9 cellular contexts compared by ENCODE assay signal in genomic region chr1:2301607-2302291, GRCh38.
DNase-seq lines count a peak whose midpoint lies in the region; ATAC-seq and TF ChIP-seq lines count a peak whose summit lies in the region.
"Had no signal": no experiment of that assay in that cellular context is flagged by ENCODE, and none has a peak within 500 bp of the region (broad histone marks: within the 10 kb centered on the region; RNA-seq: fewer than 3 reads in every experiment).

No MANE protein-coding gene starts in this region.

- peaks cover 35 to 72% of the 10 kb centered on the region in 2 donors for H3K4me1 ChIP-seq in thoracic aorta (ENCODE audit: control insufficient read depth in 1 of 2, low read depth in 2 of 2)

- peaks cover 48% of the 10 kb centered on the region for H3K4me1 Mint-ChIP-seq in activated T-cell treated with anti-CD3 and anti-CD28 coated beads, Interleukin-2, amount 50 U/mL, for 4 hours (ENCODE audit: low read depth)
- peaks cover 31% of the 10 kb centered on the region for H3K4me1 Mint-ChIP-seq in activated T-helper 2 cell treated with anti-CD3 and anti-CD28 coated beads, Interferon-gamma antibody, Interleukin-2, Interleukin-4, amounts not matched to agents 10 μg/mL and 5 μg/mL and 100 μg/mL, durations not matched to agents 14 hours and 24 hours and 36 hours (ENCODE audit: low read depth)

- H3K36me3 Mint-ChIP-seq in activated T-cell treated with anti-CD3 and anti-CD28 coated beads, Interleukin-2, amount 50 U/mL, for 4 hours (ENCODE audit: insufficient read depth), result peaks cover 13% of the 10 kb centered on the region
- H3K36me3 Mint-ChIP-seq in activated T-helper 2 cell treated with anti-CD3 and anti-CD28 coated beads, Interferon-gamma antibody, Interleukin-2, Interleukin-4, amounts not matched to agents 10 μg/mL and 5 μg/mL and 100 μg/mL, durations not matched to agents 14 hours and 24 hours and 36 hours (ENCODE audit: low read depth), result peaks cover 28% of the 10 kb centered on the region

- no peaks in the 10 kb centered on the region for H3K9me3 Mint-ChIP-seq in activated T-cell treated with anti-CD3 and anti-CD28 coated beads, Interleukin-2, amount 50 U/mL, for 4 hours
- no peaks in the 10 kb centered on the region for H3K9me3 Mint-ChIP-seq in activated T-helper 2 cell treated with anti-CD3 and anti-CD28 coated beads, Interferon-gamma antibody, Interleukin-2, Interleukin-4, amounts not matched to agents 10 μg/mL and 5 μg/mL and 100 μg/mL, durations not matched to agents 14 hours and 24 hours and 36 hours

- intact Hi-C loops in activated T-helper 2 cell treated with anti-CD3 and anti-CD28 coated beads, Interferon-gamma antibody, Interleukin-2, Interleukin-4, amounts not matched to agents 10 μg/mL and 5 μg/mL and 100 μg/mL, durations not matched to agents 14 hours and 24 hours and 36 hours (cut with micrococcal nuclease), result loop anchor here (2.0 kb wide), 3 partner anchors 13 to 103 kb away; no protein-coding TSS in a partner anchor

- peak overlapping the region; percentile 80 for H3K4me3 Mint-ChIP-seq in activated T-cell treated with anti-CD3 and anti-CD28 coated beads, Interleukin-2, amount 50 U/mL, for 4 hours
- peak overlapping the region; percentile 76 for H3K4me3 Mint-ChIP-seq in activated T-helper 2 cell treated with anti-CD3 and anti-CD28 coated beads, Interferon-gamma antibody, Interleukin-2, Interleukin-4, amounts not matched to agents 10 μg/mL and 5 μg/mL and 100 μg/mL, durations not matched to agents 14 hours and 24 hours and 36 hours (ENCODE audit: low read depth)

- peak overlapping the region; percentile 93 for H3K27ac Mint-ChIP-seq in activated T-helper 2 cell treated with anti-CD3 and anti-CD28 coated beads, Interferon-gamma antibody, Interleukin-2, Interleukin-4, amounts not matched to agents 10 μg/mL and 5 μg/mL and 100 μg/mL, durations not matched to agents 14 hours and 24 hours and 36 hours

- H3K27me3 ChIP-seq in layer of hippocampus (ENCODE audit: control insufficient read depth, insufficient read depth, low read length) (no peaks in the 10 kb centered on the region), thoracic aorta (replicated peaks; ENCODE audit: insufficient read depth) (no peaks in the 10 kb centered on the region)

- H3K27ac ChIP-seq in layer of hippocampus (ENCODE audit: low read depth, low read length), result peak overlapping the region; percentile 30
- peak overlapping the region; percentile 63 to 79 for H3K27ac ChIP-seq in thoracic aorta

- ATAC-seq in activated T-cell treated with anti-CD3 and anti-CD28 coated beads, Interleukin-2, amount 50 U/mL, for 4 hours, result no peak
- ATAC-seq in thoracic aorta (ENCODE audit: insufficient number of reproducible peaks, low FRiP score, low read depth) (no peak), HG03378 (IDR thresholded peaks at IDR 0.05; ENCODE audit: unreplicated experiment) (no peak), GM21576 (IDR thresholded peaks at IDR 0.05; ENCODE audit: unreplicated experiment) (no peak)

- no peak for TF ChIP-seq CTCF in thoracic aorta (IDR thresholded peaks at IDR 0.05)

- peaks cover 28% of the 10 kb centered on the region for H3K36me3 ChIP-seq in thoracic aorta

- peak overlapping the region; percentile 66 for H3K4me3 ChIP-seq in thoracic aorta

- DNase-seq in activated T-cell treated with anti-CD3 and anti-CD28 coated beads, Interleukin-2, amount 50 U/mL, for 4 hours, result no peak
- no peak for DNase-seq in activated T-cell treated with anti-CD3 and anti-CD28 coated beads, Interleukin-2, amount 50 U/mL, for 1 hour
- DNase-seq in activated T-helper 2 cell treated with anti-CD3 and anti-CD28 coated beads, Interferon-gamma antibody, Interleukin-2, Interleukin-4, amounts not matched to agents 10 μg/mL and 5 μg/mL and 100 μg/mL, durations not matched to agents 14 hours and 24 hours and 36 hours (ENCODE audit: low spot score), result no peak
- DNase-seq in thoracic aorta (ENCODE audit: low spot score), result no peak
- no peak for DNase-seq in NCI-H2196 treated with DMSO at 0.1 percent for 48 hours (lab: John Stamatoyannopoulos, UW; ENCODE audit: unreplicated experiment)
- DNase-seq: NCI-H1694 treated with DMSO at 0.1 percent for 48 hours had no signal

- H3K27me3 Mint-ChIP-seq in activated T-cell treated with anti-CD3 and anti-CD28 coated beads, Interleukin-2, amount 50 U/mL, for 4 hours (ENCODE audit: low read depth), result no peaks in the 10 kb centered on the region
- no peaks in the 10 kb centered on the region for H3K27me3 Mint-ChIP-seq in activated T-helper 2 cell treated with anti-CD3 and anti-CD28 coated beads, Interferon-gamma antibody, Interleukin-2, Interleukin-4, amounts not matched to agents 10 μg/mL and 5 μg/mL and 100 μg/mL, durations not matched to agents 14 hours and 24 hours and 36 hours (ENCODE audit: low read depth)

- H3K9me3 ChIP-seq in thoracic aorta, result no peaks in the 10 kb centered on the region
